In genomic region chr6:157536218-157536534, GRCh38 we compare ENCODE assay signal across 9 cellular contexts.
DNase-seq lines count a peak whose midpoint lies in the region; ATAC-seq and TF ChIP-seq lines count a peak whose summit lies in the region.
"Had no signal": no experiment of that assay in that cellular context is flagged by ENCODE, and none has a peak within 500 bp of the region (broad histone marks: within the 10 kb centered on the region; RNA-seq: fewer than 3 reads in every experiment).

No MANE protein-coding gene starts in this region.

- no peaks in the 10 kb centered on the region for H3K9me3 ChIP-seq in gastroesophageal sphincter

- CTCF ChIA-PET in activated CD8-positive, alpha-beta memory T cell treated with anti-CD3 and anti-CD28 coated beads, Interleukin-2, amount 10 ng/mL, durations not matched to agents 7 days and 5 days (lab: Charles Lee): interaction anchor here (1.2 to 1.7 kb wide), 5 partner anchors 9 to 212 kb away, joined by 3 to 7 read pairs (median 3); no protein-coding TSS in a partner anchor

- no peaks in the 10 kb centered on the region for H3K27me3 ChIP-seq in gastroesophageal sphincter

- no peak overlapping the region for H3K27ac ChIP-seq in gastroesophageal sphincter

- TF ChIP-seq EP300 in gastroesophageal sphincter (IDR thresholded peaks at IDR 0.05): no peak

- TF ChIP-seq POLR2A in gastroesophageal sphincter (IDR thresholded peaks at IDR 0.05): no peak

- H3K27ac Mint-ChIP-seq in activated CD8-positive, alpha-beta memory T cell treated with anti-CD3 and anti-CD28 coated beads, Interleukin-2, amount 10 ng/mL, durations not matched to agents 7 days and 5 days: peak overlapping the region; percentile 88
- peak overlapping the region; percentile 91 to 95 for H3K27ac Mint-ChIP-seq in stimulated activated naive CD8-positive, alpha-beta T cell treated with anti-CD3 and anti-CD28 coated beads, Interleukin-15, amount 100 ng/mL, for 72 hours

- in situ Hi-C loops in GM13977 (cut with MboI; ENCODE audit: low pct_unique_long_range_greater_than_20kb, low sequenced_read_pairs, unreplicated experiment): no loop called here

- no peaks in the 10 kb centered on the region for H3K9me3 Mint-ChIP-seq in activated CD8-positive, alpha-beta memory T cell treated with anti-CD3 and anti-CD28 coated beads, Interleukin-2, amount 10 ng/mL, durations not matched to agents 7 days and 5 days (ENCODE audit: low read depth)
- peaks cover 0 to 5% of the 10 kb centered on the region in 2 donors for H3K9me3 Mint-ChIP-seq in stimulated activated naive CD8-positive, alpha-beta T cell treated with anti-CD3 and anti-CD28 coated beads, Interleukin-15, amount 100 ng/mL, for 72 hours

- no peaks in the 10 kb centered on the region for H3K36me3 ChIP-seq in gastroesophageal sphincter

- TF ChIP-seq CTCF in gastroesophageal sphincter (IDR thresholded peaks at IDR 0.05): no peak
- TF ChIP-seq CTCF in GM20000 (IDR thresholded peaks at IDR 0.05; ENCODE audit: extremely low read depth, missing control alignments): no peak
- TF ChIP-seq CTCF in GM13977 (IDR thresholded peaks at IDR 0.05; ENCODE audit: extremely low read depth, insufficient read depth, missing control alignments): no peak

- DNase-seq in activated CD8-positive, alpha-beta memory T cell treated with anti-CD3 and anti-CD28 coated beads, Interleukin-2, amount 10 ng/mL, durations not matched to agents 7 days and 5 days: no peak
- no peak for DNase-seq in activated CD8-positive, alpha-beta memory T cell treated with anti-CD3 and anti-CD28 coated beads, Interleukin-2, amount 50 U/mL, for 48 hours
- no peak for DNase-seq in stimulated activated naive CD8-positive, alpha-beta T cell treated with anti-CD3 and anti-CD28 coated beads, Interleukin-15, amount 100 ng/mL, for 72 hours
- no peak for DNase-seq in NCI-H1417 treated with DMSO at 0.1 percent for 48 hours (lab: John Stamatoyannopoulos, UW)
- no peak for DNase-seq in GM20000 (ENCODE audit: low spot score)
- no peak for DNase-seq in GM13977 (ENCODE audit: low spot score)
- DNase-seq: NCI-H2227 treated with DMSO at 0.1 percent for 48 hours had no signal

- peaks cover 19% of the 10 kb centered on the region for H3K36me3 Mint-ChIP-seq in activated CD8-positive, alpha-beta memory T cell treated with anti-CD3 and anti-CD28 coated beads, Interleukin-2, amount 10 ng/mL, durations not matched to agents 7 days and 5 days

- 8 to 15% methylated on average over 2 of the region's 2 CpGs for WGBS in gastroesophageal sphincter (ENCODE audit: low coverage in 1 of 2), 2 donors

- peaks cover 14% of the 10 kb centered on the region for H3K27me3 Mint-ChIP-seq in activated CD8-positive, alpha-beta memory T cell treated with anti-CD3 and anti-CD28 coated beads, Interleukin-2, amount 10 ng/mL, durations not matched to agents 7 days and 5 days
- peaks cover 19% of the 10 kb centered on the region for H3K27me3 Mint-ChIP-seq in stimulated activated naive CD8-positive, alpha-beta T cell treated with anti-CD3 and anti-CD28 coated beads, Interleukin-15, amount 100 ng/mL, for 72 hours

- peak overlapping the region; percentile 25 for H3K4me3 Mint-ChIP-seq in activated CD8-positive, alpha-beta memory T cell treated with anti-CD3 and anti-CD28 coated beads, Interleukin-2, amount 10 ng/mL, durations not matched to agents 7 days and 5 days
- peak overlapping the region; percentile 54 to 55 for H3K4me3 Mint-ChIP-seq in stimulated activated naive CD8-positive, alpha-beta T cell treated with anti-CD3 and anti-CD28 coated beads, Interleukin-15, amount 100 ng/mL, for 72 hours

- H3K4me3 ChIP-seq in gastroesophageal sphincter: no peak overlapping the region

- peaks cover 0 to 31% (median 14%) of the 10 kb centered on the region in 3 donors for H3K4me1 ChIP-seq in gastroesophageal sphincter

- no peak for ATAC-seq in activated CD8-positive, alpha-beta memory T cell treated with anti-CD3 and anti-CD28 coated beads, Interleukin-2, amount 10 ng/mL, durations not matched to agents 7 days and 5 days
- ATAC-seq in SK-N-SH treated with all-trans-retinoic acid at 6 μM for 48 hours (peak; percentile 59; the same call in 2 of the 3 replicates), gastroesophageal sphincter (peak; percentile 40)
- ATAC-seq in stimulated activated naive CD8-positive, alpha-beta T cell treated with anti-CD3 and anti-CD28 coated beads, Interleukin-15, amount 100 ng/mL, for 72 hours: no peak

- peaks cover 58% of the 10 kb centered on the region for H3K4me1 Mint-ChIP-seq in activated CD8-positive, alpha-beta memory T cell treated with anti-CD3 and anti-CD28 coated beads, Interleukin-2, amount 10 ng/mL, durations not matched to agents 7 days and 5 days
- peaks cover 63% of the 10 kb centered on the region for H3K4me1 Mint-ChIP-seq in stimulated activated naive CD8-positive, alpha-beta T cell treated with anti-CD3 and anti-CD28 coated beads, Interleukin-15, amount 100 ng/mL, for 72 hours

TF ChIP-seq in SK-N-SH treated with all-trans-retinoic acid at 6 μM for 48 hours, 23 proteins besides CTCF, POLR2A, EP300 and RAD21:
- TF ChIP-seq ISL1 (CRISPR knock-in tag; IDR thresholded peaks at IDR 0.05): no peak
- no peak for TF ChIP-seq BACH2 (CRISPR knock-in tag; IDR thresholded peaks at IDR 0.05; ENCODE audit: borderline replicate concordance)
- TF ChIP-seq ARNTL (CRISPR knock-in tag; IDR thresholded peaks at IDR 0.05; ENCODE audit: borderline replicate concordance, low read depth): no peak
- no peak for TF ChIP-seq CSDC2 (CRISPR knock-in tag; IDR thresholded peaks at IDR 0.05)
- no peak for TF ChIP-seq RARB (CRISPR knock-in tag; IDR thresholded peaks at IDR 0.05)
- TF ChIP-seq OSR1 (CRISPR knock-in tag; IDR thresholded peaks at IDR 0.05): no peak
- no peak for TF ChIP-seq TCF4 (CRISPR knock-in tag; IDR thresholded peaks at IDR 0.05; ENCODE audit: borderline replicate concordance)
- no peak for TF ChIP-seq TSHZ2 (CRISPR knock-in tag; IDR thresholded peaks at IDR 0.05)
- TF ChIP-seq TOX (CRISPR knock-in tag; IDR thresholded peaks at IDR 0.05; ENCODE audit: borderline replicate concordance): no peak
- TF ChIP-seq ZNF8 (CRISPR knock-in tag; IDR thresholded peaks at IDR 0.05): no peak
- TF ChIP-seq ESRRG (CRISPR knock-in tag; IDR thresholded peaks at IDR 0.05): no peak
- TF ChIP-seq ZC3H10 (CRISPR knock-in tag; IDR thresholded peaks at IDR 0.05): no peak
- no peak for TF ChIP-seq ZNF70 (CRISPR knock-in tag; IDR thresholded peaks at IDR 0.05)

Comparison
In these comparisons a context has a peak if more than half of its experiments do, and no peak if none do; other contexts are left out.
1. ATAC-seq: peak in SK-N-SH treated with all-trans-retinoic acid at 6 μM for 48 hours (single experiment) and gastroesophageal sphincter (single experiment); none in activated CD8-positive, alpha-beta memory T cell treated with anti-CD3 and anti-CD28 coated beads, Interleukin-2, amount 10 ng/mL, durations not matched to agents 7 days and 5 days (single experiment) and stimulated activated naive CD8-positive, alpha-beta T cell treated with anti-CD3 and anti-CD28 coated beads, Interleukin-15, amount 100 ng/mL, for 72 hours (single experiment).